ENCODE assay signal across 21 cellular contexts in genomic region chr9:16675131-16675530, GRCh38.
"Had no signal": no experiment of that assay in that cellular context is flagged by ENCODE, and none has a peak within 500 bp of the region (broad histone marks: within the 10 kb centered on the region; RNA-seq: fewer than 3 reads in every experiment).

No MANE protein-coding gene starts in this region.

- DNase-seq: activated CD4-positive, alpha-beta T cell treated with anti-CD3 and anti-CD28 coated beads, Interleukin-2, amount 10 ng/mL, durations not matched to agents 7 days and 5 days; activated CD8-positive, alpha-beta memory T cell treated with anti-CD3 and anti-CD28 coated beads, Interleukin-2, amount 50 U/mL, for 4 hours; activated CD8-positive, alpha-beta T cell treated with anti-CD3 and anti-CD28 coated beads, Interleukin-2, amount 10 ng/mL, durations not matched to agents 7 days and 5 days; activated naive CD4-positive, alpha-beta T cell treated with anti-CD3 and anti-CD28 coated beads, Interleukin-2, amount 10 ng/mL, durations not matched to agents 7 days and 5 days; activated naive CD8-positive, alpha-beta T cell treated with anti-CD3 and anti-CD28 coated beads, Interleukin-2, amount 50 U/mL, for 24 hours; activated T-cell treated with anti-CD3 and anti-CD28 coated beads, Interleukin-2, amount 50 U/mL, for 4 hours; anterior cingulate cortex; dorsolateral prefrontal cortex; erythroblast; gastrocnemius medialis; head of caudate nucleus; kidney; midbrain; occipital lobe; retina; stimulated activated naive CD4-positive, alpha-beta T cell treated with Interleukin-2 at 50 U/mL for 16 hours; T-helper 9 cell; thyroid gland had no signal

- H3K4me3 Mint-ChIP-seq: activated CD4-positive, alpha-beta T cell treated with anti-CD3 and anti-CD28 coated beads, Interleukin-2, amount 10 ng/mL, durations not matched to agents 7 days and 5 days; activated CD8-positive, alpha-beta T cell treated with anti-CD3 and anti-CD28 coated beads, Interleukin-2, amount 10 ng/mL, durations not matched to agents 7 days and 5 days; activated naive CD4-positive, alpha-beta T cell treated with anti-CD3 and anti-CD28 coated beads, Interleukin-2, amount 10 ng/mL, durations not matched to agents 7 days and 5 days; activated naive CD8-positive, alpha-beta T cell treated with anti-CD3 and anti-CD28 coated beads, Interleukin-2, amount 50 U/mL, for 24 hours; activated T-cell treated with anti-CD3 and anti-CD28 coated beads, Interleukin-2, amount 50 U/mL, for 4 hours; brain had no signal

- H3K4me1 Mint-ChIP-seq: activated CD4-positive, alpha-beta T cell treated with anti-CD3 and anti-CD28 coated beads, Interleukin-2, amount 10 ng/mL, durations not matched to agents 7 days and 5 days; activated naive CD4-positive, alpha-beta T cell treated with anti-CD3 and anti-CD28 coated beads, Interleukin-2, amount 10 ng/mL, durations not matched to agents 7 days and 5 days; activated naive CD8-positive, alpha-beta T cell treated with anti-CD3 and anti-CD28 coated beads, Interleukin-2, amount 50 U/mL, for 24 hours had no signal

- H3K27ac Mint-ChIP-seq: activated CD4-positive, alpha-beta T cell treated with anti-CD3 and anti-CD28 coated beads, Interleukin-2, amount 10 ng/mL, durations not matched to agents 7 days and 5 days; activated CD8-positive, alpha-beta T cell treated with anti-CD3 and anti-CD28 coated beads, Interleukin-2, amount 10 ng/mL, durations not matched to agents 7 days and 5 days; activated naive CD4-positive, alpha-beta T cell treated with anti-CD3 and anti-CD28 coated beads, Interleukin-2, amount 10 ng/mL, durations not matched to agents 7 days and 5 days; activated naive CD8-positive, alpha-beta T cell treated with anti-CD3 and anti-CD28 coated beads, Interleukin-2, amount 50 U/mL, for 24 hours; brain had no signal

- H3K27me3 ChIP-seq: gastrocnemius medialis, thyroid gland had no signal

- ATAC-seq: activated CD8-positive, alpha-beta T cell treated with anti-CD3 and anti-CD28 coated beads, Interleukin-2, amount 10 ng/mL, durations not matched to agents 7 days and 5 days; activated naive CD8-positive, alpha-beta T cell treated with anti-CD3 and anti-CD28 coated beads, Interleukin-2, amount 50 U/mL, for 24 hours; activated T-cell treated with anti-CD3 and anti-CD28 coated beads, Interleukin-2, amount 50 U/mL, for 4 hours; gastrocnemius medialis; left lobe of liver had no signal

- H3K4me3 ChIP-seq: dorsolateral prefrontal cortex, gastrocnemius medialis, lung, thyroid gland had no signal

- H3K9me3 Mint-ChIP-seq: activated CD4-positive, alpha-beta T cell treated with anti-CD3 and anti-CD28 coated beads, Interleukin-2, amount 10 ng/mL, durations not matched to agents 7 days and 5 days; activated naive CD4-positive, alpha-beta T cell treated with anti-CD3 and anti-CD28 coated beads, Interleukin-2, amount 10 ng/mL, durations not matched to agents 7 days and 5 days; activated naive CD8-positive, alpha-beta T cell treated with anti-CD3 and anti-CD28 coated beads, Interleukin-2, amount 50 U/mL, for 24 hours had no signal

- H3K27ac ChIP-seq: dorsolateral prefrontal cortex, gastrocnemius medialis, thyroid gland had no signal

- H3K36me3 Mint-ChIP-seq: activated naive CD4-positive, alpha-beta T cell treated with anti-CD3 and anti-CD28 coated beads, Interleukin-2, amount 10 ng/mL, durations not matched to agents 7 days and 5 days; brain had no signal

- H3K36me3 ChIP-seq: gastrocnemius medialis, thyroid gland had no signal

- H3K9me3 ChIP-seq: gastrocnemius medialis, thyroid gland had no signal

- H3K27me3 Mint-ChIP-seq: activated CD4-positive, alpha-beta T cell treated with anti-CD3 and anti-CD28 coated beads, Interleukin-2, amount 10 ng/mL, durations not matched to agents 7 days and 5 days; activated naive CD4-positive, alpha-beta T cell treated with anti-CD3 and anti-CD28 coated beads, Interleukin-2, amount 10 ng/mL, durations not matched to agents 7 days and 5 days; activated naive CD8-positive, alpha-beta T cell treated with anti-CD3 and anti-CD28 coated beads, Interleukin-2, amount 50 U/mL, for 24 hours had no signal
